In the genomic region with DNA sequence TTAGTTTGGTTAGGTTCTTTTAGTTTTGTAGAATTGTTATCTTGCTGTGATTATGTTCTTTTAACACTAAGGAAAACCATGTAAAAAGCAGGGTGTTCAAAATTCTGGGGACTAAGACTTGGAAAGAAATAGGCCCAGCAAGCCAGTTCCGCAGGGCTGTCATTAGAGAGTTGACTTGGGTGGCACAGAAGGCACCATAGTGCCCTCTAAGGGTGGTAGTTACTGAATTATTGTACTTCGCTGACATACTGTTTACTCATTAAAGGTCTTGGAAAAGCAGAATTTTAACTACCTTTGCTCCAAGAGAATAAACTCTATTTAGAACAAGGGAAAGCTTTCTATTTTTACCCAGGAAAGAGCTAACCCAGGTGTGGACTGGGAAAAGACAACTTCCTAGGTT, we compare ENCODE assay signal across 9 cellular contexts.
DNase-seq lines count a peak whose midpoint lies in the region; ATAC-seq and TF ChIP-seq lines count a peak whose summit lies in the region.
"Had no signal": no experiment of that assay in that cellular context is flagged by ENCODE, and none has a peak within 500 bp of the region (broad histone marks: within the 10 kb centered on the region; RNA-seq: fewer than 3 reads in every experiment).

No MANE protein-coding gene starts in this region.

- no peak overlapping the region for H3K4me3 ChIP-seq in AG10803 (ENCODE audit: low read length)
- no peak overlapping the region for H3K4me3 ChIP-seq in NB4 (ENCODE audit: low read depth, low read length)
- no peak overlapping the region for H3K4me3 ChIP-seq in naive thymus-derived CD4-positive, alpha-beta T cell (ENCODE audit: low read length)
- no peak overlapping the region for H3K4me3 ChIP-seq in vagina

- no peaks in the 10 kb centered on the region for H3K36me3 Mint-ChIP-seq in naive thymus-derived CD4-positive, alpha-beta T cell
- H3K36me3 Mint-ChIP-seq in activated CD8-positive, alpha-beta memory T cell treated with anti-CD3 and anti-CD28 coated beads, Interleukin-2, amount 10 ng/mL, durations not matched to agents 7 days and 5 days: no peaks in the 10 kb centered on the region

- DNase-seq in AG10803 (ENCODE audit: low read depth) (peak; percentile 37), NB4 (ENCODE audit: low read depth) (peak; percentile 15), dermis microvascular lymphatic vessel endothelial cell (ENCODE audit: low read depth in 2 of 2) (peak; percentile 38 to 51), vagina (ENCODE audit: extremely low spot score in 2 of 2) (no peak), HPDE6-E6E7 (ENCODE audit: extremely low spot score) (no peak)
- DNase-seq in naive thymus-derived CD4-positive, alpha-beta T cell: peak in 1 of 9 donors; percentile 15
- no peak for DNase-seq in activated CD8-positive, alpha-beta memory T cell treated with anti-CD3 and anti-CD28 coated beads, Interleukin-2, amount 10 ng/mL, durations not matched to agents 7 days and 5 days

- no peaks in the 10 kb centered on the region for H3K27me3 ChIP-seq in naive thymus-derived CD4-positive, alpha-beta T cell (ENCODE audit: control insufficient read depth in 2 of 2, insufficient read depth in 2 of 2, low read length in 2 of 2)
- no peaks in the 10 kb centered on the region for H3K27me3 ChIP-seq in vagina

- H3K4me1 ChIP-seq in naive thymus-derived CD4-positive, alpha-beta T cell (ENCODE audit: control insufficient read depth in 2 of 2, insufficient read depth in 2 of 2, low read length in 2 of 2): no peaks in the 10 kb centered on the region
- no peaks in the 10 kb centered on the region for H3K4me1 ChIP-seq in vagina

- H3K27me3 Mint-ChIP-seq in naive thymus-derived CD4-positive, alpha-beta T cell: peaks cover 0 to 7% (median 6%) of the 10 kb centered on the region in 5 donors
- H3K27me3 Mint-ChIP-seq in activated CD8-positive, alpha-beta memory T cell treated with anti-CD3 and anti-CD28 coated beads, Interleukin-2, amount 10 ng/mL, durations not matched to agents 7 days and 5 days: peaks cover 23% of the 10 kb centered on the region
- H3K27me3 Mint-ChIP-seq: dendritic cell treated with granulocyte-macrophage colony-stimulating factor and Interleukin-4, amounts not matched to agents 40 ng/mL and 50 ng/mL, for 4 days had no signal

- no peaks in the 10 kb centered on the region for H3K36me3 ChIP-seq in naive thymus-derived CD4-positive, alpha-beta T cell (ENCODE audit: control insufficient read depth in 2 of 3, insufficient read depth in 3 of 3, low read length in 3 of 3)
- H3K36me3 ChIP-seq in vagina: no peaks in the 10 kb centered on the region

- ATAC-seq in GM18511 (IDR thresholded peaks at IDR 0.05; ENCODE audit: unreplicated experiment): peak; percentile 59
- peak; percentile 50 for ATAC-seq in naive thymus-derived CD4-positive, alpha-beta T cell
- ATAC-seq in activated CD8-positive, alpha-beta memory T cell treated with anti-CD3 and anti-CD28 coated beads, Interleukin-2, amount 10 ng/mL, durations not matched to agents 7 days and 5 days: no peak

- no peaks in the 10 kb centered on the region for H3K9me3 Mint-ChIP-seq in naive thymus-derived CD4-positive, alpha-beta T cell
- H3K9me3 Mint-ChIP-seq in activated CD8-positive, alpha-beta memory T cell treated with anti-CD3 and anti-CD28 coated beads, Interleukin-2, amount 10 ng/mL, durations not matched to agents 7 days and 5 days (ENCODE audit: low read depth): no peaks in the 10 kb centered on the region
- H3K9me3 Mint-ChIP-seq: dendritic cell treated with granulocyte-macrophage colony-stimulating factor and Interleukin-4, amounts not matched to agents 40 ng/mL and 50 ng/mL, for 4 days had no signal

- peak; percentile 51 for TF ChIP-seq CTCF in AG10803 (conservative IDR thresholded peaks at IDR 0.05; ENCODE audit: low read length)
- TF ChIP-seq CTCF in NB4 (IDR thresholded peaks at IDR 0.05; ENCODE audit: low read depth, low read length): no peak
- TF ChIP-seq CTCF in vagina (IDR thresholded peaks at IDR 0.05): no peak

- peaks cover 0 to 5% (median 0%) of the 10 kb centered on the region in 7 donors for H3K4me1 Mint-ChIP-seq in naive thymus-derived CD4-positive, alpha-beta T cell
- H3K4me1 Mint-ChIP-seq in activated CD8-positive, alpha-beta memory T cell treated with anti-CD3 and anti-CD28 coated beads, Interleukin-2, amount 10 ng/mL, durations not matched to agents 7 days and 5 days: no peaks in the 10 kb centered on the region

- peak overlapping the region in 1 of 9 donors; percentile 72 for H3K27ac Mint-ChIP-seq in naive thymus-derived CD4-positive, alpha-beta T cell
- no peak overlapping the region for H3K27ac Mint-ChIP-seq in activated CD8-positive, alpha-beta memory T cell treated with anti-CD3 and anti-CD28 coated beads, Interleukin-2, amount 10 ng/mL, durations not matched to agents 7 days and 5 days
- H3K27ac Mint-ChIP-seq: dendritic cell treated with granulocyte-macrophage colony-stimulating factor and Interleukin-4, amounts not matched to agents 40 ng/mL and 50 ng/mL, for 4 days had no signal

- no peaks in the 10 kb centered on the region for H3K9me3 ChIP-seq in naive thymus-derived CD4-positive, alpha-beta T cell (ENCODE audit: control insufficient read depth in 2 of 3, low read length in 3 of 3)
- H3K9me3 ChIP-seq in vagina: no peaks in the 10 kb centered on the region

- CTCF ChIA-PET in naive thymus-derived CD4-positive, alpha-beta T cell (lab: Charles Lee): interaction anchor here (0.6 to 2.1 kb wide), 4 partner anchors 15 to 534 kb away, joined by 3 to 9 read pairs (median 4); no protein-coding TSS in a partner anchor
- CTCF ChIA-PET in activated CD8-positive, alpha-beta memory T cell treated with anti-CD3 and anti-CD28 coated beads, Interleukin-2, amount 10 ng/mL, durations not matched to agents 7 days and 5 days (lab: Charles Lee): interaction anchor here (1.2 to 5.3 kb wide), 2 partner anchors 207 to 210 kb away, joined by 3 to 39 read pairs; no protein-coding TSS in a partner anchor

- intact Hi-C loops in naive thymus-derived CD4-positive, alpha-beta T cell (cut with micrococcal nuclease): loop anchor here in 1 of 2 donors (1.0 to 2.0 kb wide), 3 partner anchors 131 to 671 kb away; no protein-coding TSS in a partner anchor
- intact Hi-C loops in vagina (cut with DNase I): loop anchor here (5.0 kb wide), 1 partner anchor 208 kb away; no protein-coding TSS in a partner anchor

- H3K27ac ChIP-seq in naive thymus-derived CD4-positive, alpha-beta T cell (ENCODE audit: low read depth, low read length): no peak overlapping the region
- H3K27ac ChIP-seq in vagina: no peak overlapping the region

- POLR2A ChIA-PET in naive thymus-derived CD4-positive, alpha-beta T cell (lab: Charles Lee): no interaction called here

- TF ChIP-seq POLR2A in NB4 (IDR thresholded peaks at IDR 0.05; ENCODE audit: extremely low read depth, insufficient read length) (no peak), vagina (IDR thresholded peaks at IDR 0.05) (no peak)

- H3K4me3 Mint-ChIP-seq in naive thymus-derived CD4-positive, alpha-beta T cell: no peak overlapping the region
- H3K4me3 Mint-ChIP-seq in activated CD8-positive, alpha-beta memory T cell treated with anti-CD3 and anti-CD28 coated beads, Interleukin-2, amount 10 ng/mL, durations not matched to agents 7 days and 5 days: no peak overlapping the region
- H3K4me3 Mint-ChIP-seq: dendritic cell treated with granulocyte-macrophage colony-stimulating factor and Interleukin-4, amounts not matched to agents 40 ng/mL and 50 ng/mL, for 4 days had no signal

Comparison
In these comparisons a context has a peak if more than half of its experiments do, and no peak if none do; other contexts are left out.
1. DNase-seq: peak in AG10803 (single experiment), NB4 (single experiment) and dermis microvascular lymphatic vessel endothelial cell (2 of 2); none in activated CD8-positive, alpha-beta memory T cell treated with anti-CD3 and anti-CD28 coated beads, Interleukin-2, amount 10 ng/mL, durations not matched to agents 7 days and 5 days (single experiment), vagina (0 of 2) and HPDE6-E6E7 (single experiment).